1 cellular context compared by ENCODE assay signal in the genomic region with DNA sequence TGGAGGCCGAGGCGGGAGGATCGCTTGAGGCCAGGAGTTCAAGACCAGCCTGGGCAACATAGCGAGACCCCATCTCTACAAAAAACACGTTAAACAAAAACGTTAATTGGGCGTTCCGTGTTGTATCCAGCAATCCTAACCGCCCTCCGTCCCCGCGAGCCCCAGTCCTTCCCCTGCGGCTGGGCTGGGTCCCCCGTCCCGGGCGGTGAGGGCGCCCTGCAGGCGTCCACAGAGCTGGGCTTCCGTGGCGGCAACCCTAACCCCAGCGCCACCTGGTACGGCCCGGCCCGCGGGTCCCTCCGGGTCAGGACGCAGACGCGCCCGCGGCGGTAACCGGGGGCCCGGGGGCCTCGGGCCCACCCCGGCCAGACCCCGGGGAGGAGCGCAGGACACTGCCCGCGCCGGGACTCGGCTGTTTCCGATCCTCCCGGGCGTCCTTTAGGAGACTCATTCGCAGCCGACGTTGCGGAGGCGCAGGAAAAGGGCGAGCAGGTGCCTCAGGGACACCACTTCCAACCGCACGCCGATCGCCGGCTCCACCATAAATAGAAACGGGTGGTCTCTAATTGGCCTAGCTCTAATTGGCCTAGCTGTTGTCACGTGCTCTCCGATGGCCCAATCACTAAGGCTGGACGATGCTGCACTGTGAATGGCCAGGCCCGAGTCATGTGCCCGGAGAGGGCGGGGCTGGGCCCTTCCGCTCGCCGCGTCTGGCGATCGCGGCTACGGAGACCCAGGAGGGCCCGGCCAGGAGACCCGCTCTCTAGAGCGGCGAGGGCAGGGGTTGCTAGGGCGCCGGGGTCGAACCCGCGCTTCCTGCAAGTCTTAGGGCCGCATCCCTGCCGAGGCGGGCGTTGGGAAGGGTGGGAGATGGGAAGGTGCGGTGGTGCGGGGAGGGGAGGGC.
TF ChIP-seq lines count a peak whose summit lies in the region.

No MANE protein-coding gene starts in this region.

TF ChIP-seq in HepG2, 621 proteins besides CTCF, POLR2A, EP300 and RAD21 (continued from another document and continues in another):
- TF ChIP-seq, protein P1, sequence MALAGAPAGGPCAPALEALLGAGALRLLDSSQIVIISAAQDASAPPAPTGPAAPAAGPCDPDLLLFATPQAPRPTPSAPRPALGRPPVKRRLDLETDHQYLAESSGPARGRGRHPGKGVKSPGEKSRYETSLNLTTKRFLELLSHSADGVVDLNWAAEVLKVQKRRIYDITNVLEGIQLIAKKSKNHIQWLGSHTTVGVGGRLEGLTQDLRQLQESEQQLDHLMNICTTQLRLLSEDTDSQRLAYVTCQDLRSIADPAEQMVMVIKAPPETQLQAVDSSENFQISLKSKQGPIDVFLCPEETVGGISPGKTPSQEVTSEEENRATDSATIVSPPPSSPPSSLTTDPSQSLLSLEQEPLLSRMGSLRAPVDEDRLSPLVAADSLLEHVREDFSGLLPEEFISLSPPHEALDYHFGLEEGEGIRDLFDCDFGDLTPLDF (CRISPR knock-in tag; IDR thresholded peaks at IDR 0.05): peak; percentile 20; the same call in 1 of the 2 replicates
- no peak for TF ChIP-seq HDAC6 (IDR thresholded peaks at IDR 0.05; ENCODE audit: low read depth, low read length)
- TF ChIP-seq MIER2 (CRISPR knock-in tag; IDR thresholded peaks at IDR 0.05): peak; percentile 51; the same call in 1 of the 2 replicates
- TF ChIP-seq BHLHE40 (IDR thresholded peaks at IDR 0.05; ENCODE audit: low read length): peak; percentile 85
- TF ChIP-seq ZSCAN31 (CRISPR knock-in tag; IDR thresholded peaks at IDR 0.05; ENCODE audit: low read depth): peak; percentile 67; the same call in 1 of the 2 replicates
- TF ChIP-seq NFIB (CRISPR knock-in tag; IDR thresholded peaks at IDR 0.05; ENCODE audit: borderline replicate concordance): no peak
- TF ChIP-seq THAP11 (CRISPR knock-in tag; IDR thresholded peaks at IDR 0.05): no peak; the same call in none of the 2 replicates
- TF ChIP-seq ZBTB42 (CRISPR knock-in tag; IDR thresholded peaks at IDR 0.05): peak; percentile 89; the same call in 1 of the 2 replicates
- TF ChIP-seq ZNF136 (CRISPR knock-in tag; IDR thresholded peaks at IDR 0.05; ENCODE audit: low read depth): peak; percentile 60; the same call in 1 of the 2 replicates
- peak; percentile 69; the same call in 1 of the 2 replicates for TF ChIP-seq IRF2 (CRISPR knock-in tag; IDR thresholded peaks at IDR 0.05)
- no peak for TF ChIP-seq SIX1 (CRISPR knock-in tag; IDR thresholded peaks at IDR 0.05; ENCODE audit: borderline replicate concordance)
- TF ChIP-seq, protein P2, sequence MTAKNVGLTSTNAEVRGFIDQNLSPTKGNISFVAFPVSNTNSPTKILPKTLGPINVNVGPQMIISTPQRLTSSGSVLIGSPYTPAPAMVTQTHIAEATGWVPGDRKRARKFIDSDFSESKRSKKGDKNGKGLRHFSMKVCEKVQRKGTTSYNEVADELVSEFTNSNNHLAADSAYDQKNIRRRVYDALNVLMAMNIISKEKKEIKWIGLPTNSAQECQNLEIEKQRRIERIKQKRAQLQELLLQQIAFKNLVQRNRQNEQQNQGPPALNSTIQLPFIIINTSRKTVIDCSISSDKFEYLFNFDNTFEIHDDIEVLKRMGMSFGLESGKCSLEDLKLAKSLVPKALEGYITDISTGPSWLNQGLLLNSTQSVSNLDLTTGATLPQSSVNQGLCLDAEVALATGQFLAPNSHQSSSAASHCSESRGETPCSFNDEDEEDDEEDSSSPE (CRISPR knock-in tag; IDR thresholded peaks at IDR 0.05): peak; percentile 62
- TF ChIP-seq PHF5A (CRISPR knock-in tag; IDR thresholded peaks at IDR 0.05; ENCODE audit: low read depth, unreplicated experiment): no peak
- TF ChIP-seq, protein P3, sequence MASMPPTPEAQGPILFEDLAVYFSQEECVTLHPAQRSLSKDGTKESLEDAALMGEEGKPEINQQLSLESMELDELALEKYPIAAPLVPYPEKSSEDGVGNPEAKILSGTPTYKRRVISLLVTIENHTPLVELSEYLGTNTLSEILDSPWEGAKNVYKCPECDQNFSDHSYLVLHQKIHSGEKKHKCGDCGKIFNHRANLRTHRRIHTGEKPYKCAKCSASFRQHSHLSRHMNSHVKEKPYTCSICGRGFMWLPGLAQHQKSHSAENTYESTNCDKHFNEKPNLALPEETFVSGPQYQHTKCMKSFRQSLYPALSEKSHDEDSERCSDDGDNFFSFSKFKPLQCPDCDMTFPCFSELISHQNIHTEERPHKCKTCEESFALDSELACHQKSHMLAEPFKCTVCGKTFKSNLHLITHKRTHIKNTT (CRISPR knock-in tag; IDR thresholded peaks at IDR 0.05): no peak
- TF ChIP-seq, protein P4, sequence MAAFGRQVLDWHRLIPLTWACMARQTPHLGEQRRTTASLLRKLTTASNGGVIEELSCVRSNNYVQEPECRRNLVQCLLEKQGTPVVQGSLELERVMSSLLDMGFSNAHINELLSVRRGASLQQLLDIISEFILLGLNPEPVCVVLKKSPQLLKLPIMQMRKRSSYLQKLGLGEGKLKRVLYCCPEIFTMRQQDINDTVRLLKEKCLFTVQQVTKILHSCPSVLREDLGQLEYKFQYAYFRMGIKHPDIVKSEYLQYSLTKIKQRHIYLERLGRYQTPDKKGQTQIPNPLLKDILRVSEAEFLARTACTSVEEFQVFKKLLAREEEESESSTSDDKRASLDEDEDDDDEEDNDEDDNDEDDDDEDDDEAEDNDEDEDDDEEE (CRISPR knock-in tag; IDR thresholded peaks at IDR 0.05): no peak
- TF ChIP-seq MED8 (CRISPR knock-in tag; IDR thresholded peaks at IDR 0.05; ENCODE audit: insufficient replicate concordance): no peak
- peak; percentile 83 for TF ChIP-seq SALL1 (CRISPR knock-in tag; IDR thresholded peaks at IDR 0.05)
- TF ChIP-seq, protein P5, sequence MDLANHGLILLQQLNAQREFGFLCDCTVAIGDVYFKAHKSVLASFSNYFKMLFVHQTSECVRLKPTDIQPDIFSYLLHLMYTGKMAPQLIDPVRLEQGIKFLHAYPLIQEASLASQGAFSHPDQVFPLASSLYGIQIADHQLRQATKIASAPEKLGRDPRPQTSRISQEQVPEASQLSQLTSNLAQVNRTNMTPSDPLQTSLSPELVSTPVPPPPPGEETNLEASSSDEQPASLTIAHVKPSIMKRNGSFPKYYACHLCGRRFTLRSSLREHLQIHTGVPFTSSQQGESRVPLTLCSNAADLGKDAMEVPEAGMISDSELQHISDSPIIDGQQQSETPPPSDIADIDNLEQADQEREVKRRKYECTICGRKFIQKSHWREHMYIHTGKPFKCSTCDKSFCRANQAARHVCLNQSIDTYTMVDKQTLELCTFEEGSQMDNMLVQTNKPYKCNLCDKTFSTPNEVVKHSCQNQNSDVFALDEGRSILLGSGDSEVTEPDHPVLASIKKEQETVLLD (CRISPR knock-in tag; IDR thresholded peaks at IDR 0.05; ENCODE audit: low read depth): 0 out of 2 replicates have a peak, but pooled peaks have one; percentile 52
- TF ChIP-seq ZNF234 (CRISPR knock-in tag; conservative IDR thresholded peaks at IDR 0.05): peak; percentile 48; the same call in 1 of the 2 replicates
- TF ChIP-seq ZNF143 (CRISPR knock-in tag; IDR thresholded peaks at IDR 0.05): no peak; the same call in 1 of the 2 replicates
- peak; percentile 94 for TF ChIP-seq IRX3 (CRISPR knock-in tag; IDR thresholded peaks at IDR 0.05; ENCODE audit: borderline replicate concordance, low read depth)
- no peak for TF ChIP-seq TEAD3 (CRISPR knock-in tag; optimal IDR thresholded peaks at IDR 0.05; ENCODE audit: borderline replicate concordance)
- TF ChIP-seq, protein P6, sequence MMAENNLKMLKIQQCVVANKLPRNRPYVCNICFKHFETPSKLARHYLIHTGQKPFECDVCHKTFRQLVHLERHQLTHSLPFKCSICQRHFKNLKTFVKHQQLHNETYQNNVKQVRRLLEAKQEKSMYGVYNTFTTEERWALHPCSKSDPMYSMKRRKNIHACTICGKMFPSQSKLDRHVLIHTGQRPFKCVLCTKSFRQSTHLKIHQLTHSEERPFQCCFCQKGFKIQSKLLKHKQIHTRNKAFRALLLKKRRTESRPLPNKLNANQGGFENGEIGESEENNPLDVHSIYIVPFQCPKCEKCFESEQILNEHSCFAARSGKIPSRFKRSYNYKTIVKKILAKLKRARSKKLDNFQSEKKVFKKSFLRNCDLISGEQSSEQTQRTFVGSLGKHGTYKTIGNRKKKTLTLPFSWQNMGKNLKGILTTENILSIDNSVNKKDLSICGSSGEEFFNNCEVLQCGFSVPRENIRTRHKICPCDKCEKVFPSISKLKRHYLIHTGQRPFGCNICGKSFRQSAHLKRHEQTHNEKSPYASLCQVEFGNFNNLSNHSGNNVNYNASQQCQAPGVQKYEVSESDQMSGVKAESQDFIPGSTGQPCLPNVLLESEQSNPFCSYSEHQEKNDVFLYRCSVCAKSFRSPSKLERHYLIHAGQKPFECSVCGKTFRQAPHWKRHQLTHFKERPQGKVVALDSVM (CRISPR knock-in tag; IDR thresholded peaks at IDR 0.05): peak; percentile 96
- no peak for TF ChIP-seq ZBTB1 (CRISPR knock-in tag; IDR thresholded peaks at IDR 0.05; ENCODE audit: borderline replicate concordance)
- TF ChIP-seq ZIK1 (CRISPR knock-in tag; IDR thresholded peaks at IDR 0.05; ENCODE audit: borderline replicate concordance, low read depth): peak; percentile 91; the same call in 1 of the 2 replicates
- no peak for TF ChIP-seq ZFP36 (IDR thresholded peaks at IDR 0.05; ENCODE audit: borderline replicate concordance, low read depth, low read length, partially characterized antibody)
- TF ChIP-seq TAF15 (IDR thresholded peaks at IDR 0.05; ENCODE audit: low read depth, low read length, poor library complexity, severe bottlenecking): no peak
- peak; percentile 73 for TF ChIP-seq ZBTB7A (CRISPR knock-in tag; IDR thresholded peaks at IDR 0.05)
- TF ChIP-seq U2AF1 (optimal IDR thresholded peaks at IDR 0.05; ENCODE audit: low read depth, low read length): no peak
- TF ChIP-seq, protein P7, sequence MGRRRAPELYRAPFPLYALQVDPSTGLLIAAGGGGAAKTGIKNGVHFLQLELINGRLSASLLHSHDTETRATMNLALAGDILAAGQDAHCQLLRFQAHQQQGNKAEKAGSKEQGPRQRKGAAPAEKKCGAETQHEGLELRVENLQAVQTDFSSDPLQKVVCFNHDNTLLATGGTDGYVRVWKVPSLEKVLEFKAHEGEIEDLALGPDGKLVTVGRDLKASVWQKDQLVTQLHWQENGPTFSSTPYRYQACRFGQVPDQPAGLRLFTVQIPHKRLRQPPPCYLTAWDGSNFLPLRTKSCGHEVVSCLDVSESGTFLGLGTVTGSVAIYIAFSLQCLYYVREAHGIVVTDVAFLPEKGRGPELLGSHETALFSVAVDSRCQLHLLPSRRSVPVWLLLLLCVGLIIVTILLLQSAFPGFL (CRISPR knock-in tag; IDR thresholded peaks at IDR 0.05): no peak
- TF ChIP-seq GTF2F1 (IDR thresholded peaks at IDR 0.05; ENCODE audit: low read length): peak; percentile 90
- TF ChIP-seq, protein P8, sequence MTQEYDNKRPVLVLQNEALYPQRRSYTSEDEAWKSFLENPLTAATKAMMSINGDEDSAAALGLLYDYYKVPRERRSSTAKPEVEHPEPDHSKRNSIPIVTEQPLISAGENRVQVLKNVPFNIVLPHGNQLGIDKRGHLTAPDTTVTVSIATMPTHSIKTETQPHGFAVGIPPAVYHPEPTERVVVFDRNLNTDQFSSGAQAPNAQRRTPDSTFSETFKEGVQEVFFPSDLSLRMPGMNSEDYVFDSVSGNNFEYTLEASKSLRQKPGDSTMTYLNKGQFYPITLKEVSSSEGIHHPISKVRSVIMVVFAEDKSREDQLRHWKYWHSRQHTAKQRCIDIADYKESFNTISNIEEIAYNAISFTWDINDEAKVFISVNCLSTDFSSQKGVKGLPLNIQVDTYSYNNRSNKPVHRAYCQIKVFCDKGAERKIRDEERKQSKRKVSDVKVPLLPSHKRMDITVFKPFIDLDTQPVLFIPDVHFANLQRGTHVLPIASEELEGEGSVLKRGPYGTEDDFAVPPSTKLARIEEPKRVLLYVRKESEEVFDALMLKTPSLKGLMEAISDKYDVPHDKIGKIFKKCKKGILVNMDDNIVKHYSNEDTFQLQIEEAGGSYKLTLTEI (CRISPR knock-in tag; conservative IDR thresholded peaks at IDR 0.05): no peak
- no peak for TF ChIP-seq KLF13 (CRISPR knock-in tag; IDR thresholded peaks at IDR 0.05)
- no peak for TF ChIP-seq KDM3A (CRISPR knock-in tag; IDR thresholded peaks at IDR 0.05; ENCODE audit: low read depth)
- TF ChIP-seq ZMYM3 (CRISPR knock-in tag; IDR thresholded peaks at IDR 0.05): peak; percentile 58
- TF ChIP-seq ZNF549 (CRISPR knock-in tag; IDR thresholded peaks at IDR 0.05): no peak
- peak; percentile 51; the same call in 1 of the 2 replicates for TF ChIP-seq SP5 (CRISPR knock-in tag; IDR thresholded peaks at IDR 0.05; ENCODE audit: borderline replicate concordance, low read depth)
- TF ChIP-seq ZNF670 (CRISPR knock-in tag; IDR thresholded peaks at IDR 0.05; ENCODE audit: borderline replicate concordance): 0 out of 2 replicates have a peak, but pooled peaks have one; percentile 48
- TF ChIP-seq ZNF839 (CRISPR knock-in tag; IDR thresholded peaks at IDR 0.05; ENCODE audit: borderline replicate concordance): 0 out of 2 replicates have a peak, but pooled peaks have one; percentile 17
- peak; percentile 55; the same call in 1 of the 2 replicates for TF ChIP-seq ZNF768 (CRISPR knock-in tag; IDR thresholded peaks at IDR 0.05)
- TF ChIP-seq PCBP1 (IDR thresholded peaks at IDR 0.05; ENCODE audit: borderline replicate concordance, low read depth, low read length): peak; percentile 7; the same call in 1 of the 2 replicates
- TF ChIP-seq MXD4 (CRISPR knock-in tag; IDR thresholded peaks at IDR 0.05): peak; percentile 46; the same call in 1 of the 2 replicates
- TF ChIP-seq ZFX (CRISPR knock-in tag; IDR thresholded peaks at IDR 0.05; ENCODE audit: low read depth): peak; percentile 90
- TF ChIP-seq, protein P9, sequence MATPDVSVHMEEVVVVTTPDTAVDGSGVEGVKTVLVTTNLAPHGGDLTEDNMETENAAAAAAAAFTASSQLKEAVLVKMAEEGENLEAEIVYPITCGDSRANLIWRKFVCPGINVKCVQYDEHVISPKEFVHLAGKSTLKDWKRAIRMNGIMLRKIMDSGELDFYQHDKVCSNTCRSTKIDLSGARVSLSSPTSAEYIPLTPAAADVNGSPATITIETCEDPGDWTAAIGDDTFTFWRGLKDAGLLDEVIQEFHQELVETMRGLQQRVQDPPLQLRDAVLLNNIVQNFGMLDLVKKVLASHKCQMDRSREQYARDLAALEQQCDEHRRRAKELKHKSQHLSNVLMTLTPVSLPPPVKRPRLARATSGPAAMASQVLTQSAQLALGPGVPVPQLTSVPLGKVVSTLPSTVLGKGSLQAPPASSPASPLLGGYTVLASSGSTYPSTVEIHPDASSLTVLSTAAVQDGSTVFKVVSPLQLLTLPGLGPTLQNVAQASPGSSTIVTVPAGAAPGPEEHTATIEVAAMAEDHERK (CRISPR knock-in tag; IDR thresholded peaks at IDR 0.05; ENCODE audit: low read depth): no peak
